In genomic region chr1:961132-961652, GRCh38 we compare ENCODE assay signal across 8 cellular contexts. TPM values are rescaled to one million over a fixed set of nuclear protein-coding genes. Genes with fewer than 3 reads are reported as not detected.
A peak's percentile ranks its signal among the peaks of the same experiment; 100 is the strongest.
DNase-seq lines count a peak whose midpoint lies in the region; ATAC-seq and TF ChIP-seq lines count a peak whose summit lies in the region.

No MANE protein-coding gene starts in this region.

- no peaks in the 10 kb centered on the region for H3K9me3 Mint-ChIP-seq in IgD-negative memory B cell

- H3K4me1 Mint-ChIP-seq in IgD-negative memory B cell = peaks cover 4 to 10% (median 7%) of the 10 kb centered on the region in 3 donors

- TF ChIP-seq CTCF in coronary artery (IDR thresholded peaks at IDR 0.05) = no peak
- no peak for TF ChIP-seq CTCF in neural cell (IDR thresholded peaks at IDR 0.05; ENCODE audit: poor library complexity, severe bottlenecking)

- peak overlapping the region; percentile 49 to 86 (median 67) for H3K4me3 Mint-ChIP-seq in IgD-negative memory B cell

- peaks cover 21 to 46% (median 35%) of the 10 kb centered on the region in 11 experiments for H3K36me3 ChIP-seq in BLaER1 treated with 17β-estradiol and CSF1 and Interleukin-3, amounts not matched to agents 10 nM and 100 nM
- H3K36me3 ChIP-seq in neural cell (ENCODE audit: insufficient read depth, low read length) = no peaks in the 10 kb centered on the region

- H3K36me3 Mint-ChIP-seq in IgD-negative memory B cell = peaks cover 1% of the 10 kb centered on the region

- H3K9me3 ChIP-seq in BLaER1 treated with 17β-estradiol and CSF1 and Interleukin-3, amounts not matched to agents 10 nM and 100 nM (replicated peaks in 1 of 11) = no peaks in the 10 kb centered on the region
- H3K9me3 ChIP-seq in neural cell (ENCODE audit: low read length) = no peaks in the 10 kb centered on the region

- no peaks in the 10 kb centered on the region for H3K9me2 ChIP-seq in neural cell (ENCODE audit: insufficient read depth, low read length)

- TF ChIP-seq RAD21 in neural cell (conservative IDR thresholded peaks at IDR 0.05) = no peak

- peak overlapping the region; percentile 84 to 100 (median 96) for H3K4me3 ChIP-seq in BLaER1 treated with 17β-estradiol and CSF1 and Interleukin-3, amounts not matched to agents 10 nM and 100 nM
- H3K4me3 ChIP-seq in coronary artery = peak overlapping the region; percentile 83
- peak overlapping the region; percentile 65 for H3K4me3 ChIP-seq in neural cell (ENCODE audit: low read length)

- peak overlapping the region; percentile 91 to 100 (median 97) for H3K4me2 ChIP-seq in BLaER1 treated with 17β-estradiol and CSF1 and Interleukin-3, amounts not matched to agents 10 nM and 100 nM
- H3K4me2 ChIP-seq in neural cell (ENCODE audit: low read length) = peak overlapping the region; percentile 35

- no peaks in the 10 kb centered on the region for H3K27me3 Mint-ChIP-seq in IgD-negative memory B cell

- no peak overlapping the region for H2AFZ ChIP-seq in neural cell (ENCODE audit: low read depth, low read length)

- H3K79me2 ChIP-seq in neural cell (replicated peaks; ENCODE audit: insufficient read depth, low read length) = peaks cover 7% of the 10 kb centered on the region

- TF ChIP-seq EP300 in neural cell (conservative IDR thresholded peaks at IDR 0.05; ENCODE audit: poor library complexity, severe bottlenecking) = no peak

- peaks cover 43 to 55% (median 48%) of the 10 kb centered on the region in 10 experiments for H3K4me1 ChIP-seq in BLaER1 treated with 17β-estradiol and CSF1 and Interleukin-3, amounts not matched to agents 10 nM and 100 nM

- peak overlapping the region; percentile 32 to 75 (median 70); a peak in 17 of 22 replicates for H3K27ac ChIP-seq in BLaER1 treated with 17β-estradiol and CSF1 and Interleukin-3, amounts not matched to agents 10 nM and 100 nM
- H3K27ac ChIP-seq in coronary artery (peak overlapping the region in 1 of 2 donors; percentile 61), neural cell (ENCODE audit: low read length) (no peak overlapping the region)

- no peaks in the 10 kb centered on the region for H3F3A ChIP-seq in neural cell (ENCODE audit: insufficient read depth, low read length, poor library complexity, severe bottlenecking)

- H3K27me3 ChIP-seq in BLaER1 treated with 17β-estradiol and CSF1 and Interleukin-3, amounts not matched to agents 10 nM and 100 nM = peaks cover 6 to 23% (median 11%) of the 10 kb centered on the region in 11 experiments; a peak in 19 of 22 replicates
- peaks cover 8% of the 10 kb centered on the region for H3K27me3 ChIP-seq in neural cell (ENCODE audit: insufficient read depth, low read depth, low read length)

- H3K27ac Mint-ChIP-seq in IgD-negative memory B cell = no peak overlapping the region

- peak overlapping the region; percentile 70 to 92 (median 86) for H3K9ac ChIP-seq in BLaER1 treated with 17β-estradiol and CSF1 and Interleukin-3, amounts not matched to agents 10 nM and 100 nM
- peak overlapping the region; percentile 63 for H3K9ac ChIP-seq in neural cell (ENCODE audit: low read length)

- ATAC-seq in HG03432 (IDR thresholded peaks at IDR 0.05; ENCODE audit: unreplicated experiment) (no peak), HG03469 (IDR thresholded peaks at IDR 0.05; ENCODE audit: unreplicated experiment) (no peak), GM19328 (IDR thresholded peaks at IDR 0.05; ENCODE audit: unreplicated experiment) (no peak), GM18520 (IDR thresholded peaks at IDR 0.05; ENCODE audit: unreplicated experiment) (no peak)

- peaks cover 0 to 70% (median 45%) of the 10 kb centered on the region in 11 experiments; a peak in 19 of 22 replicates for H4K20me1 ChIP-seq in BLaER1 treated with 17β-estradiol and CSF1 and Interleukin-3, amounts not matched to agents 10 nM and 100 nM
- H4K20me1 ChIP-seq in neural cell (ENCODE audit: insufficient read depth) = no peaks in the 10 kb centered on the region

- no peak for DNase-seq in coronary artery (ENCODE audit: low spot score)

TF ChIP-seq in neural cell, 6 proteins besides CTCF, POLR2A, EP300 and RAD21:
- TF ChIP-seq TAF1 (IDR thresholded peaks at IDR 0.05; ENCODE audit: low read depth) = no peak
- no peak for TF ChIP-seq SMC3 (conservative IDR thresholded peaks at IDR 0.05; ENCODE audit: poor library complexity)
- TF ChIP-seq EZH2 (IDR thresholded peaks at IDR 0.05; ENCODE audit: borderline replicate concordance, insufficient read depth, low read length, poor library complexity, severe bottlenecking) = no peak
- TF ChIP-seq POLR2AphosphoS5 (IDR thresholded peaks at IDR 0.05) = no peak
- TF ChIP-seq MXI1 (conservative IDR thresholded peaks at IDR 0.05; ENCODE audit: poor library complexity, severe bottlenecking) = no peak
- no peak for TF ChIP-seq REST (IDR thresholded peaks at IDR 0.05; ENCODE audit: borderline replicate concordance)

RNA-seq across cellular contexts. Expression of gene KLHL17, which starts 0.8 kb away (rescaled TPM):
- polyA plus RNA-seq in IgD-negative memory B cell = 1.3 TPM
- polyA plus RNA-seq in neural cell = 52.3 and 64.2 TPM in 2 replicates
- 9.5 and 14.9 TPM in 2 replicates for polyA minus RNA-seq in neural cell

RNA-seq across cellular contexts. Expression of gene NOC2L, which starts 2.1 kb away (rescaled TPM):
- polyA plus RNA-seq in IgD-negative memory B cell (64.9 TPM), neural cell (77.2 and 78.2 TPM in 2 replicates)
- polyA minus RNA-seq in neural cell = 70.8 and 77.2 TPM in 2 replicates

RNA-seq across cellular contexts. Expression of gene PLEKHN1, which starts 5.1 kb away (rescaled TPM):
- polyA plus RNA-seq in IgD-negative memory B cell = 0.14 TPM
- polyA plus RNA-seq in neural cell = 0.28 and 1.1 TPM in 2 replicates
- not detected in 2 replicates for polyA minus RNA-seq in neural cell

RNA-seq across cellular contexts. Expression of gene PERM1, which starts 20.7 kb away (rescaled TPM):
- polyA plus RNA-seq in IgD-negative memory B cell = not detected
- polyA plus RNA-seq in neural cell = not detected in 2 replicates
- polyA minus RNA-seq in neural cell = not detected in 2 replicates

RNA-seq across cellular contexts. Expression of gene SAMD11, which starts 37.5 kb away (rescaled TPM):
- polyA plus RNA-seq in IgD-negative memory B cell = not detected
- 11.2 and 21.6 TPM in 2 replicates for polyA plus RNA-seq in neural cell
- 3.6 and 6.1 TPM in 2 replicates for polyA minus RNA-seq in neural cell

Comparison
In these comparisons a context has a peak if more than half of its experiments do, and no peak if none do; other contexts are left out.
1. RNA of gene KLHL17, which starts 0.8 kb away (polyA plus RNA-seq): 52.3 to 64.2 TPM in neural cell; 1.3 TPM in IgD-negative memory B cell (single experiment); every median in the first group is over 10 times any median in the second.
2. Peak in every context shown above with its lines, with median percentiles within 50 percentile points of each other: H3K4me3 ChIP-seq.